ENCODE assay signal across 15 cellular contexts in the genomic region with DNA sequence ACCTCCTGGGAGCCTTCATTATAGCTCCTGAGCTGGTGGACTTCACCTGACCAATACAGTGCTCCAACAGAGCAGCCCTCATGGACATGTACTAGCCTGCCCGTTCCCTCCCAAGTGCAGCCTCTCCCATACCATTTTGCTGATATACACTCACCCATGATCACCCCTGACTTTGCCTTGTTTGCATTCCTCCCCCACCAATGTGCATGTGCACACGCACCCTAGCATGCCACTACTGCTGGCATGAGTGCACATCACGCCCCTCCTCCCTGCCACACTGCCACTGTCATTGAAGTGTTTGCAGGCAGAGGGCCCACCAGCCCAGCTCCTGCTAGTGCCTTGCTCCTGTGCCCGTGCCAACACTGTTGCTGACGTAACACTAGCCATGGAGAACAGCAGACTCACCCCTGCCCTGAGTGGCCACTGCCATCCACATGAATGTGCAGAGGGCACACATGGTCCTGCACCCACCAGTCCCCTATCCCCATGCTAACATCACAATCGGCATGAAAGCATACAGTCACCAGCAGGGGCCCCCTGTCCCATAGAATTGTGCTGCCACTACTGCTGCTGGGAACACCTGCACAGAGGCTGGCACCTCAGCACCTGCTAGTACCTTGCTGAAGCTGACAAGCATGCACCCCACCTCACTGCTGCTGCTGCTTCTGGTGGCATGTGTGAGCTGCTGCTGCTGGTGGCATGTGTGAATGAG.
DNase-seq lines count a peak whose midpoint lies in the region; ATAC-seq, FAIRE-seq and TF ChIP-seq lines count a peak whose summit lies in the region.
"Had no signal": no experiment of that assay in that cellular context is flagged by ENCODE, and none has a peak within 500 bp of the region (broad histone marks: within the 10 kb centered on the region; RNA-seq: fewer than 3 reads in every experiment).

No MANE protein-coding gene starts in this region.

- H3K27ac Mint-ChIP-seq in stimulated activated memory B cell treated with anti-CD40 and anti-IgM and Interleukin-4, amounts not matched to agents 10 μg/mL and 1 μg/mL and 100 μg/mL, for 72 hours = no peak overlapping the region
- H3K27ac Mint-ChIP-seq: B cell; naive thymus-derived CD4-positive, alpha-beta T cell had no signal

- H3K4me1 ChIP-seq in foreskin keratinocyte (no peaks in the 10 kb centered on the region), small intestine (ENCODE audit: control insufficient read depth in 2 of 2, insufficient read depth in 1 of 2, low read depth in 1 of 2, low read length in 1 of 2) (peaks cover 0 to 1% of the 10 kb centered on the region in 2 donors)
- H3K4me1 ChIP-seq: tibial nerve had no signal

- H3K27ac ChIP-seq in foreskin keratinocyte (no peak overlapping the region), small intestine (ENCODE audit: low read depth in 1 of 2, low read length in 1 of 2) (no peak overlapping the region)
- H3K27ac ChIP-seq: SK-N-MC, tibial nerve had no signal

- peaks cover 43% of the 10 kb centered on the region for H3K27me3 Mint-ChIP-seq in stimulated activated memory B cell treated with anti-CD40 and anti-IgM and Interleukin-4, amounts not matched to agents 10 μg/mL and 1 μg/mL and 100 μg/mL, for 72 hours

- H3K4me1 Mint-ChIP-seq in stimulated activated memory B cell treated with anti-CD40 and anti-IgM and Interleukin-4, amounts not matched to agents 10 μg/mL and 1 μg/mL and 100 μg/mL, for 72 hours = no peaks in the 10 kb centered on the region
- H3K4me1 Mint-ChIP-seq: B cell; naive thymus-derived CD4-positive, alpha-beta T cell had no signal

- no peak overlapping the region for H3K4me3 Mint-ChIP-seq in stimulated activated memory B cell treated with anti-CD40 and anti-IgM and Interleukin-4, amounts not matched to agents 10 μg/mL and 1 μg/mL and 100 μg/mL, for 72 hours
- H3K4me3 Mint-ChIP-seq: B cell; naive thymus-derived CD4-positive, alpha-beta T cell had no signal

- no peak for TF ChIP-seq CTCF in foreskin keratinocyte (conservative IDR thresholded peaks at IDR 0.05)

- peak; percentile 42 for DNase-seq in activated CD8-positive, alpha-beta memory T cell treated with anti-CD3 and anti-CD28 coated beads, Interleukin-2, amount 50 U/mL, for 48 hours
- no peak for DNase-seq in activated CD8-positive, alpha-beta memory T cell treated with anti-CD3 and anti-CD28 coated beads, Interleukin-2, amount 50 U/mL, for 4 hours
- DNase-seq in NCI-H774 (lab: John Stamatoyannopoulos, UW) (peak; percentile 85), foreskin keratinocyte (peak; percentile 63 to 82), DMS153 (lab: John Stamatoyannopoulos, UW) (no peak), Ammon's horn (ENCODE audit: low spot score) (no peak), small intestine (no peak)
- DNase-seq: DND-41; naive thymus-derived CD4-positive, alpha-beta T cell; NCI-H1105; stimulated activated CD4-positive, alpha-beta T cell treated with anti-CD3 and anti-CD28 coated beads, Interleukin-1b, Interleukin-23, amount 100 ng/mL, for 48 hours had no signal

- no peaks in the 10 kb centered on the region for H3K9me3 Mint-ChIP-seq in stimulated activated memory B cell treated with anti-CD40 and anti-IgM and Interleukin-4, amounts not matched to agents 10 μg/mL and 1 μg/mL and 100 μg/mL, for 72 hours
- H3K9me3 Mint-ChIP-seq: naive thymus-derived CD4-positive, alpha-beta T cell had no signal

- no peak for FAIRE-seq in small intestine (lab: Jason Lieb, UNC)

- no peaks in the 10 kb centered on the region for H3K36me3 ChIP-seq in small intestine (ENCODE audit: control insufficient read depth in 2 of 2, insufficient read depth in 2 of 2, low read length in 2 of 2)
- H3K36me3 ChIP-seq: tibial nerve had no signal

- 36 to 68% (median 52%) methylated on average over 6 of the region's 6 CpGs for WGBS in small intestine, 3 donors

- peak; percentile 90 for ATAC-seq in foreskin keratinocyte
- peak; percentile 11 for ATAC-seq in stimulated activated memory B cell treated with anti-CD40 and anti-IgM and Interleukin-4, amounts not matched to agents 10 μg/mL and 1 μg/mL and 100 μg/mL, for 72 hours
- ATAC-seq: naive thymus-derived CD4-positive, alpha-beta T cell had no signal

- no peaks in the 10 kb centered on the region for H3K9me3 ChIP-seq in small intestine (ENCODE audit: control insufficient read depth, low read depth)
- H3K9me3 ChIP-seq: tibial nerve had no signal

- no peaks in the 10 kb centered on the region for H3K36me3 Mint-ChIP-seq in stimulated activated memory B cell treated with anti-CD40 and anti-IgM and Interleukin-4, amounts not matched to agents 10 μg/mL and 1 μg/mL and 100 μg/mL, for 72 hours
- H3K36me3 Mint-ChIP-seq: naive thymus-derived CD4-positive, alpha-beta T cell had no signal

- no peak overlapping the region for H3K4me3 ChIP-seq in small intestine (ENCODE audit: low read depth in 1 of 2, low read length in 2 of 2)
- H3K4me3 ChIP-seq: SK-N-MC, tibial nerve had no signal

- H3K27me3 ChIP-seq in foreskin keratinocyte (peaks cover under 1% of the 10 kb centered on the region), small intestine (ENCODE audit: control insufficient read depth in 2 of 2, insufficient read depth in 2 of 2, low read length in 2 of 2) (no peaks in the 10 kb centered on the region)
- H3K27me3 ChIP-seq: tibial nerve had no signal

Comparison
In these comparisons a context has a peak if more than half of its experiments do, and no peak if none do; other contexts are left out.
1. DNase-seq: peak in activated CD8-positive, alpha-beta memory T cell treated with anti-CD3 and anti-CD28 coated beads, Interleukin-2, amount 50 U/mL, for 48 hours (single experiment), NCI-H774 (single experiment) and foreskin keratinocyte (2 of 2); none in activated CD8-positive, alpha-beta memory T cell treated with anti-CD3 and anti-CD28 coated beads, Interleukin-2, amount 50 U/mL, for 4 hours (single experiment), DMS153 (single experiment), Ammon's horn (single experiment) and small intestine (single experiment).